ENCODE assay signal across 1 cellular context in the genomic region with DNA sequence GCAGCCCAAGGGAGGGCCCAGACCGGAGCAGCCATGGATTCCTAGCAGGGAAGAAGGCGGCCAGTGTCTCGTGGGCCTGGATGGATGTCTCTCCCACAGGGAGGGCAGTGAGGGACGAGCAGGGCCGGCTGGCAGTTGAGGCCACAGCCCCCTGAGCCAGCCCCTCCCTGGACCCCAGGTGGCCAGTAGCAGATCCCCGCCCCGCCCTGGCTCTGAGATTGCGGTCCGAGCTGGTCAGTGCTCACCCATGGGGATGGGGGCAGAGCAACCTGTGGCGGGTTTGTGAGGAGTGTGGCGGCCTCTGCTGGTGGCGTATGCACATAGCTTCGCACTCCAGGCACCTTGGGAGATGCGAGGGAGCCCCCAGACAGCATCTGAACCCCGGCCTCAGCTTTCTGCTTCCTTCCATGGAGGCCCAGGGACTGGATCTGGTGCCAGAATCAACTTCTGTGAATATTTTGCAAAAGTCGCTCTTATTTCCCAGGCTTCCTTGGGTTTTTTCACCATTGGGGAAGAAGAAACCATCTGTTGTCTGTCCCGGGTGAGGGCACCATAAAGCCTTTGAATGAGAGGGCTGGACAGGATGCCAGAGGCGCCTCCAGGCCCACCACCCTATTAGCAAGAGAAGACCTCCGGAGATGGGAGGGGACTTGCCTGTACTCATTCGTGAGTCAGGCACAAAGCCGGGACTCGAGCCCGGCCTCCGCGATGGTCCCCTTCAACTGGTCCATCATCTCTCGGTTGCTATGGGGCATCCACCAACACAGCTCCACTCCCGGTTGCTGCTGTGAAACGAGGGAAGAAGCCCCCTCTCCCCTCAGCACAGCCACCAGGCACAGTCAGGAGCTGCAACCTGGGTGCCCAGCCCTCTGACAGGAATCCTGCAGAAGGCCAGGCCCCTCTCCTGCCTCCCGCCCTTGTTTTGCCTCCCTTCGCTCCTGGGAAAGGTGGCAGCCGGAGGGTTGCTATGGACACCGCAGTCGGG.
TF ChIP-seq lines count a peak whose summit lies in the region.

No MANE protein-coding gene starts in this region.

TF ChIP-seq in GM12878, 131 proteins besides CTCF, POLR2A, EP300 and RAD21:
- TF ChIP-seq RELA (IDR thresholded peaks at IDR 0.05; ENCODE audit: borderline replicate concordance, partially characterized antibody) (no peak), LARP7 (IDR thresholded peaks at IDR 0.05) (peak; percentile 33; the same call in 1 of the 2 replicates), TARDBP (IDR thresholded peaks at IDR 0.05; ENCODE audit: borderline replicate concordance) (0 out of 2 replicates have a peak, but pooled peaks have one; percentile 36), CHD2 (IDR thresholded peaks at IDR 0.05; ENCODE audit: borderline replicate concordance, low read depth, low read length) (peak; percentile 52; the same call in 1 of the 2 replicates), SMC3 (IDR thresholded peaks at IDR 0.05; ENCODE audit: borderline replicate concordance, low read length) (peak; percentile 97), IKZF1 (conservative IDR thresholded peaks at IDR 0.05) (no peak), NBN (IDR thresholded peaks at IDR 0.05) (peak; percentile 62; the same call in 1 of the 2 replicates), RUNX3 (IDR thresholded peaks at IDR 0.05; ENCODE audit: low read length) (peak; percentile 60), POU2F2 (IDR thresholded peaks at IDR 0.05; ENCODE audit: borderline replicate concordance, low read depth, low read length) (peak; percentile 78; the same call in 1 of the 3 replicates), ZNF24 (IDR thresholded peaks at IDR 0.05) (no peak), RB1 (IDR thresholded peaks at IDR 0.05; ENCODE audit: borderline replicate concordance) (0 out of 2 replicates have a peak, but pooled peaks have one; percentile 53), YY1 (IDR thresholded peaks at IDR 0.05; ENCODE audit: low read depth, low read length) (peak; percentile 68; the same call in 1 of the 2 replicates)
- TF ChIP-seq, protein P1, sequence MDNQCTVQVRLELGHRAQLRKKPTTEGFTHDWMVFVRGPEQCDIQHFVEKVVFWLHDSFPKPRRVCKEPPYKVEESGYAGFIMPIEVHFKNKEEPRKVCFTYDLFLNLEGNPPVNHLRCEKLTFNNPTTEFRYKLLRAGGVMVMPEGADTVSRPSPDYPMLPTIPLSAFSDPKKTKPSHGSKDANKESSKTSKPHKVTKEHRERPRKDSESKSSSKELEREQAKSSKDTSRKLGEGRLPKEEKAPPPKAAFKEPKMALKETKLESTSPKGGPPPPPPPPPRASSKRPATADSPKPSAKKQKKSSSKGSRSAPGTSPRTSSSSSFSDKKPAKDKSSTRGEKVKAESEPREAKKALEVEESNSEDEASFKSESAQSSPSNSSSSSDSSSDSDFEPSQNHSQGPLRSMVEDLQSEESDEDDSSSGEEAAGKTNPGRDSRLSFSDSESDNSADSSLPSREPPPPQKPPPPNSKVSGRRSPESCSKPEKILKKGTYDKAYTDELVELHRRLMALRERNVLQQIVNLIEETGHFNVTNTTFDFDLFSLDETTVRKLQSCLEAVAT (IDR thresholded peaks at IDR 0.05), result 0 out of 2 replicates have a peak, but pooled peaks have one; percentile 27
